ENCODE assay signal across 17 cellular contexts in the genomic region with DNA sequence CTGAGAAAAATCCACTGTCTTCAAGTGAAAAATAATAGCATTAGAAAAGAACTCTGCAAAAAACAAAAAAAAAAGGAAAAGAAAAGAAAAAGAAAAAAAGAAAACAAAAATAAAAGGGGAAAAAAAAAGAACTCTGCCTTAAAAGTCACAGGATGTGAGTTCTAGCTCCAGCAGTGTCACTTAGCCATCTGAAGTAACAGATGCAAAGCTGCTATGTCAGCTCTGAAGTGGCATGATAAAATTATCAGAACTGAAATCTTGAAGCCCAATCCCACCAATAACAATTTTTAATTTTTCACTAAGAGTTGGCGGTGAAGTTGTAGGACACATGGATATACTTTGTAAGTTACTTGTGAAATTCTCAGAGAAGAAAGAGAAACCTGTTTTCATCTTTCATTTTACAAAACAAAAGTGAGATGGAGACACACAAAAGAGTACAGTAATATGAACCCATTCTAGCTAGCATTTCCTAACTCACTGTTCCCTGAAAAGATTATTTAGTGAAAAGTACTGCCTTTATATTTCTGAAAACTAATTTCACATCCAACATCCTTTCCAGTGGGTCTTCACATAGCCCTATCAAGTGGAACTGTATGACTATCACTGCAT.
"Had no signal": no experiment of that assay in that cellular context is flagged by ENCODE, and none has a peak within 500 bp of the region (broad histone marks: within the 10 kb centered on the region; RNA-seq: fewer than 3 reads in every experiment).

No MANE protein-coding gene starts in this region.

- H3K36me3 Mint-ChIP-seq: activated CD4-positive, alpha-beta memory T cell treated with anti-CD3 and anti-CD28 coated beads for 36 hours had no signal

- H3K27ac Mint-ChIP-seq: activated CD4-positive, alpha-beta memory T cell treated with anti-CD3 and anti-CD28 coated beads for 36 hours; activated CD4-positive, alpha-beta T cell treated with anti-CD3 and anti-CD28 coated beads for 36 hours; activated T-helper 17 cell treated with anti-CD3 and anti-CD28 coated beads, Interleukin-2, amount 50 U/mL, for 72 hours; neural progenitor cell; WTC11 had no signal

- H3K27me3 ChIP-seq: body of pancreas, dorsolateral prefrontal cortex, neural progenitor cell, tibial artery had no signal

- H3K4me1 Mint-ChIP-seq: activated T-helper 17 cell treated with anti-CD3 and anti-CD28 coated beads, Interleukin-2, amount 50 U/mL, for 72 hours had no signal

- H3K9me3 ChIP-seq: psoas muscle, tibial artery had no signal

- H3K4me3 Mint-ChIP-seq: activated CD4-positive, alpha-beta memory T cell treated with anti-CD3 and anti-CD28 coated beads for 36 hours; activated CD4-positive, alpha-beta T cell treated with anti-CD3 and anti-CD28 coated beads for 36 hours; activated T-helper 17 cell treated with anti-CD3 and anti-CD28 coated beads, Interleukin-2, amount 50 U/mL, for 72 hours; neural progenitor cell; WTC11 had no signal

- H3K27me3 Mint-ChIP-seq: activated CD4-positive, alpha-beta memory T cell treated with anti-CD3 and anti-CD28 coated beads for 36 hours; activated CD4-positive, alpha-beta T cell treated with anti-CD3 and anti-CD28 coated beads for 36 hours; activated T-helper 17 cell treated with anti-CD3 and anti-CD28 coated beads, Interleukin-2, amount 50 U/mL, for 72 hours had no signal

- H3K9me3 Mint-ChIP-seq: activated CD4-positive, alpha-beta memory T cell treated with anti-CD3 and anti-CD28 coated beads for 36 hours; activated T-helper 17 cell treated with anti-CD3 and anti-CD28 coated beads, Interleukin-2, amount 50 U/mL, for 72 hours had no signal

- H3K4me1 ChIP-seq: body of pancreas, neural progenitor cell, tibial artery had no signal

- H3K4me3 ChIP-seq: body of pancreas, dorsolateral prefrontal cortex, neural progenitor cell, psoas muscle, tibial artery had no signal

- H3K36me3 ChIP-seq: tibial artery had no signal

- H3K27ac ChIP-seq: body of pancreas, neural progenitor cell, psoas muscle, tibial artery had no signal

- DNase-seq: activated CD4-positive, alpha-beta memory T cell treated with anti-CD3 and anti-CD28 coated beads for 36 hours; activated CD4-positive, alpha-beta T cell treated with anti-CD3 and anti-CD28 coated beads for 36 hours; activated naive CD4-positive, alpha-beta T cell; activated T-cell treated with anti-CD3 and anti-CD28 coated beads for 4 hours; body of pancreas; caudate nucleus; dorsolateral prefrontal cortex; left ventricle myocardium superior; psoas muscle; right cardiac atrium; stimulated activated CD4-positive, alpha-beta T cell treated with anti-CD3 and anti-CD28 coated beads, Interleukin-2, amount 100 ng/mL, for 24 hours; stimulated activated naive CD4-positive, alpha-beta T cell treated with Interleukin-2 at 50 U/mL for 16 hours; substantia nigra; tibial artery had no signal

- ATAC-seq: activated CD4-positive, alpha-beta T cell treated with anti-CD3 and anti-CD28 coated beads for 36 hours; activated T-helper 17 cell treated with anti-CD3 and anti-CD28 coated beads, Interleukin-2, amount 50 U/mL, for 72 hours; body of pancreas; left ventricle myocardium superior; psoas muscle; right cardiac atrium; WTC11 had no signal
